In the genomic region with DNA sequence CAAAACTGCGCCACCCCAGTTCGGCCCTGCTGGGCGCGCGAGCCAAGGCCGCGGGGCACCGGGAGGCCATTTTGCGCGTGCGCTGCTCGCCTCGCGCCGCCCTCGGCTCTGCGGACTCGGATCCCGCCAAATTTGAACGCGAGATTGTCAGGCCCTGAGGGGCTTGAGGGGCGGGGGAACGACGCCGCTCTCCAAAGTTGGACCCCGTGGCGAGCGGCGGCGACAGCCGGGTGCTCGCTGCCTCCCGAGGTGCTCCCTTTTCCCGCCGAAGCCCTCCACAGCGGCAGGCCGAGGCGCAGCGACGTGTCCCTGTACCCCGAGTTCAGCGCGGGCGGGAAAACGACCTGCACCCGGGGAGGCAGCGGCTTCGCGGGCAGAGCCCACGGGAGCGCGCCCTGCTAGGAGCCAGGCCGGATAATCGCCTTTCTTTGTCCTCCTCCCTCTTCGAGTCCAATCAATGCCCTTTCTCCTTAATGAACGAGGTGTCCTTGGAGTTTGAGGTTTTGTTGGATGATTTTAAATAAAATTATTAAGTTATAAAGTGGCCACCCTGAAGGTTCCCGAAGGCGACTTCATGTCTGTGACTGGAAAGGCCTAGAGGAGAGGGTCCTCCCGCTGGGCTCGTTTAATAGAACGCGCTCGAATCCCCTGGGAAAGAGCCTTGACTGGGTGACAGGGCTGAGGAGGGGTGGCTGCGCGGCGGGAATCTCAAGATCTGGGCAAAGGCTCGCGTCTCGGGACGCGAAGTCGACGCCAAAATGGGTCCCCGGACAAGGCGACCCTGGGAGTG, we compare ENCODE assay signal across 9 cellular contexts. TPM values are rescaled to one million over a fixed set of nuclear protein-coding genes. Genes with fewer than 3 reads are reported as not detected.
DNase-seq lines count a peak whose midpoint lies in the region; ATAC-seq and TF ChIP-seq lines count a peak whose summit lies in the region.
"Had no signal": no experiment of that assay in that cellular context is flagged by ENCODE, and none has a peak within 500 bp of the region (broad histone marks: within the 10 kb centered on the region; RNA-seq: fewer than 3 reads in every experiment).

No MANE protein-coding gene starts in this region.

- H3K9me3 Mint-ChIP-seq in T-cell: peaks cover 0 to 5% (median 0%) of the 10 kb centered on the region in 3 donors

- H3K79me2 ChIP-seq in fibroblast of lung (ENCODE audit: control insufficient read depth, insufficient read depth, low read length) (no peaks in the 10 kb centered on the region), neural cell (replicated peaks; ENCODE audit: insufficient read depth, low read length) (peaks cover 3% of the 10 kb centered on the region)

- POLR2A ChIA-PET in T-cell (lab: Charles Lee): interaction anchor here in 1 of 2 donors (0.5 to 0.6 kb wide), 3 partner anchors 7 to 713 kb away, joined by 3 to 4 read pairs (median 4); no protein-coding TSS in a partner anchor

- H3K9me2 ChIP-seq in neural cell (ENCODE audit: insufficient read depth, low read length): no peaks in the 10 kb centered on the region

- peaks cover 18 to 38% (median 35%) of the 10 kb centered on the region in 3 donors for H3K4me1 Mint-ChIP-seq in T-cell

- H3K9ac ChIP-seq in fibroblast of lung (ENCODE audit: insufficient read depth, low read length) (peak overlapping the region; percentile 44), neural cell (ENCODE audit: low read length) (no peak overlapping the region)

- H3F3A ChIP-seq in neural cell (ENCODE audit: insufficient read depth, low read length, poor library complexity, severe bottlenecking): peaks cover under 1% of the 10 kb centered on the region

- DNase-seq in AG10803 (ENCODE audit: low read depth) (no peak), T-cell (no peak), fibroblast of lung (ENCODE audit: low read depth in 2 of 2) (no peak), UCSD-AML1 (lab: John Stamatoyannopoulos, UW; ENCODE audit: unreplicated experiment) (no peak), KG1 (lab: John Stamatoyannopoulos, UW) (no peak), GM19238 (ENCODE audit: insufficient read length, low spot score) (no peak)
- DNase-seq: NCI-H1436 had no signal

- H3K9me3 ChIP-seq in fibroblast of lung (ENCODE audit: control insufficient read depth, insufficient read depth, low read depth, low read length) (no peaks in the 10 kb centered on the region), neural cell (ENCODE audit: low read length) (peaks cover 13% of the 10 kb centered on the region)

- CTCF ChIA-PET in T-cell (lab: Charles Lee): interaction anchor here in 1 of 2 donors (0.5 kb wide), 1 partner anchor 1366 kb away, joined by 4 read pairs; no protein-coding TSS in a partner anchor

- H3K27me3 Mint-ChIP-seq in T-cell: peaks cover 17 to 47% of the 10 kb centered on the region in 2 donors

- ATAC-seq in T-cell (replicated peaks in 1 of 4) (no peak), HG03175 (IDR thresholded peaks at IDR 0.05; ENCODE audit: unreplicated experiment) (no peak)

- H3K27me3 ChIP-seq in fibroblast of lung (ENCODE audit: control insufficient read depth, insufficient read depth, low read length): peaks cover 48% of the 10 kb centered on the region
- H3K27me3 ChIP-seq in neural cell (ENCODE audit: insufficient read depth, low read depth, low read length): peaks cover 85% of the 10 kb centered on the region

- H2AFZ ChIP-seq in fibroblast of lung (ENCODE audit: low read length) (peak overlapping the region; percentile 76), neural cell (ENCODE audit: low read depth, low read length) (no peak overlapping the region)

- H3K36me3 Mint-ChIP-seq in T-cell: peaks cover 3% of the 10 kb centered on the region

- H4K20me1 ChIP-seq in fibroblast of lung (ENCODE audit: control insufficient read depth, extremely low read depth, insufficient read depth, low read length) (no peaks in the 10 kb centered on the region), neural cell (ENCODE audit: insufficient read depth) (no peaks in the 10 kb centered on the region)

- TF ChIP-seq EP300 in neural cell (conservative IDR thresholded peaks at IDR 0.05; ENCODE audit: poor library complexity, severe bottlenecking): no peak

- H3K27ac Mint-ChIP-seq in T-cell: peak overlapping the region; percentile 81 to 86

- peak overlapping the region; percentile 74 to 83 (median 80) for H3K4me3 Mint-ChIP-seq in T-cell

- H3K36me3 ChIP-seq in fibroblast of lung (ENCODE audit: control insufficient read depth, insufficient read depth, low read length): no peaks in the 10 kb centered on the region
- H3K36me3 ChIP-seq in neural cell (ENCODE audit: insufficient read depth, low read length): peaks cover 9% of the 10 kb centered on the region

- H3K27ac ChIP-seq in fibroblast of lung (ENCODE audit: insufficient read depth, low read length): no peak overlapping the region
- no peak overlapping the region for H3K27ac ChIP-seq in neural cell (ENCODE audit: low read length)

- H3K4me1 ChIP-seq in fibroblast of lung (ENCODE audit: control insufficient read depth, extremely low read depth, insufficient read depth, low read length): peaks cover 2% of the 10 kb centered on the region

- H3K4me3 ChIP-seq in AG10803 (ENCODE audit: low read length): peak overlapping the region; percentile 60
- H3K4me3 ChIP-seq in fibroblast of lung (replicated peaks in 1 of 4; ENCODE audit: control extremely low read depth in 1 of 4, insufficient read depth in 1 of 4, low read depth in 3 of 4, low read length in 4 of 4): peak overlapping the region in 3 of 4 experiments; percentile 36 to 52 (median 50)
- H3K4me3 ChIP-seq in neural cell (ENCODE audit: low read length): peak overlapping the region; percentile 66

- TF ChIP-seq CTCF in AG10803 (conservative IDR thresholded peaks at IDR 0.05; ENCODE audit: low read length) (no peak), fibroblast of lung (conservative IDR thresholded peaks at IDR 0.05 in 1 of 2, IDR thresholded peaks at IDR 0.05 in 1 of 2; ENCODE audit: low read depth in 1 of 2, low read length in 2 of 2) (no peak), neural cell (IDR thresholded peaks at IDR 0.05; ENCODE audit: poor library complexity, severe bottlenecking) (no peak)

- H3K4me2 ChIP-seq in fibroblast of lung (ENCODE audit: extremely low read depth, insufficient read depth, low read length) (peak overlapping the region; percentile 89), neural cell (ENCODE audit: low read length) (no peak overlapping the region)

- no peak for TF ChIP-seq RAD21 in neural cell (conservative IDR thresholded peaks at IDR 0.05)

TF ChIP-seq in neural cell, 6 proteins besides CTCF, POLR2A, EP300 and RAD21:
- TF ChIP-seq, protein P1, sequence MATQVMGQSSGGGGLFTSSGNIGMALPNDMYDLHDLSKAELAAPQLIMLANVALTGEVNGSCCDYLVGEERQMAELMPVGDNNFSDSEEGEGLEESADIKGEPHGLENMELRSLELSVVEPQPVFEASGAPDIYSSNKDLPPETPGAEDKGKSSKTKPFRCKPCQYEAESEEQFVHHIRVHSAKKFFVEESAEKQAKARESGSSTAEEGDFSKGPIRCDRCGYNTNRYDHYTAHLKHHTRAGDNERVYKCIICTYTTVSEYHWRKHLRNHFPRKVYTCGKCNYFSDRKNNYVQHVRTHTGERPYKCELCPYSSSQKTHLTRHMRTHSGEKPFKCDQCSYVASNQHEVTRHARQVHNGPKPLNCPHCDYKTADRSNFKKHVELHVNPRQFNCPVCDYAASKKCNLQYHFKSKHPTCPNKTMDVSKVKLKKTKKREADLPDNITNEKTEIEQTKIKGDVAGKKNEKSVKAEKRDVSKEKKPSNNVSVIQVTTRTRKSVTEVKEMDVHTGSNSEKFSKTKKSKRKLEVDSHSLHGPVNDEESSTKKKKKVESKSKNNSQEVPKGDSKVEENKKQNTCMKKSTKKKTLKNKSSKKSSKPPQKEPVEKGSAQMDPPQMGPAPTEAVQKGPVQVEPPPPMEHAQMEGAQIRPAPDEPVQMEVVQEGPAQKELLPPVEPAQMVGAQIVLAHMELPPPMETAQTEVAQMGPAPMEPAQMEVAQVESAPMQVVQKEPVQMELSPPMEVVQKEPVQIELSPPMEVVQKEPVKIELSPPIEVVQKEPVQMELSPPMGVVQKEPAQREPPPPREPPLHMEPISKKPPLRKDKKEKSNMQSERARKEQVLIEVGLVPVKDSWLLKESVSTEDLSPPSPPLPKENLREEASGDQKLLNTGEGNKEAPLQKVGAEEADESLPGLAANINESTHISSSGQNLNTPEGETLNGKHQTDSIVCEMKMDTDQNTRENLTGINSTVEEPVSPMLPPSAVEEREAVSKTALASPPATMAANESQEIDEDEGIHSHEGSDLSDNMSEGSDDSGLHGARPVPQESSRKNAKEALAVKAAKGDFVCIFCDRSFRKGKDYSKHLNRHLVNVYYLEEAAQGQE (IDR thresholded peaks at IDR 0.05; ENCODE audit: borderline replicate concordance): no peak
- TF ChIP-seq POLR2AphosphoS5 (IDR thresholded peaks at IDR 0.05) (no peak), MXI1 (conservative IDR thresholded peaks at IDR 0.05; ENCODE audit: poor library complexity, severe bottlenecking) (no peak), EZH2 (IDR thresholded peaks at IDR 0.05; ENCODE audit: borderline replicate concordance, insufficient read depth, low read length, poor library complexity, severe bottlenecking) (no peak), TAF1 (IDR thresholded peaks at IDR 0.05; ENCODE audit: low read depth) (no peak), SMC3 (conservative IDR thresholded peaks at IDR 0.05; ENCODE audit: poor library complexity) (no peak)

RNA-seq across cellular contexts. Expression of a gene that starts 10.7 kb away (rescaled TPM):
- total RNA-seq in T-cell (under 1 TPM in 2 of 5 donors, not detected in 3; 0.23 to 0.33 TPM), fibroblast of lung (under 0.01 TPM in 1 of 2 replicates, not detected in the other)
- polyA plus RNA-seq in fibroblast of lung (not detected in 2 replicates), neural cell (0.36 TPM in 1 of 2 replicates, not detected in the other)
- polyA plus RNA-seq in fibroblast of lung (2012): not detected in 2 replicates
- polyA minus RNA-seq in fibroblast of lung (ENCODE audit: low replicate concordance) (not detected in 2 replicates), neural cell (0.35 TPM in 1 of 2 replicates, not detected in the other)

RNA-seq across cellular contexts. Expression of a gene that starts 13.7 kb away (rescaled TPM):
- total RNA-seq in T-cell (10 to 100 TPM; 48.9 to 69.2 (median 63.6) TPM), fibroblast of lung (41.6 and 53.2 TPM in 2 replicates)
- polyA plus RNA-seq in fibroblast of lung (30.6 and 44.3 TPM in 2 replicates), neural cell (67.3 and 86.8 TPM in 2 replicates)
- 33.8 and 42.1 TPM in 2 replicates for polyA plus RNA-seq in fibroblast of lung (2012)
- polyA minus RNA-seq in fibroblast of lung (ENCODE audit: low replicate concordance) (22.7 and 28.6 TPM in 2 replicates), neural cell (60.9 and 68.6 TPM in 2 replicates)

RNA-seq across cellular contexts. Expression of a gene that starts 18.4 kb away (rescaled TPM):
- total RNA-seq in T-cell: 10 to 100 TPM; 25.2 to 57.2 (median 49.7) TPM
- total RNA-seq in fibroblast of lung: 42.3 and 54.2 TPM in 2 replicates
- polyA plus RNA-seq in fibroblast of lung: 39.0 and 39.6 TPM in 2 replicates
- polyA plus RNA-seq in fibroblast of lung (2012): 43.7 and 50.3 TPM in 2 replicates
- 4.7 TPM in 1 of 2 replicates, not detected in the other for polyA minus RNA-seq in fibroblast of lung (ENCODE audit: low replicate concordance)
- polyA plus RNA-seq in neural cell: 234 and 272 TPM in 2 replicates
- polyA minus RNA-seq in neural cell: 49.2 and 53.7 TPM in 2 replicates
